1 cellular context compared by ENCODE assay signal in genomic region chr5:39470021-39470420, GRCh38.
TF ChIP-seq lines count a peak whose summit lies in the region.

No MANE protein-coding gene starts in this region.

TF ChIP-seq in HepG2, 621 proteins besides CTCF, POLR2A, EP300 and RAD21:
- TF ChIP-seq ZNF761 (CRISPR knock-in tag; conservative IDR thresholded peaks at IDR 0.05) (no peak), ZNF292 (CRISPR knock-in tag; IDR thresholded peaks at IDR 0.05; ENCODE audit: borderline replicate concordance, low read depth) (no peak)
- TF ChIP-seq, protein P1, sequence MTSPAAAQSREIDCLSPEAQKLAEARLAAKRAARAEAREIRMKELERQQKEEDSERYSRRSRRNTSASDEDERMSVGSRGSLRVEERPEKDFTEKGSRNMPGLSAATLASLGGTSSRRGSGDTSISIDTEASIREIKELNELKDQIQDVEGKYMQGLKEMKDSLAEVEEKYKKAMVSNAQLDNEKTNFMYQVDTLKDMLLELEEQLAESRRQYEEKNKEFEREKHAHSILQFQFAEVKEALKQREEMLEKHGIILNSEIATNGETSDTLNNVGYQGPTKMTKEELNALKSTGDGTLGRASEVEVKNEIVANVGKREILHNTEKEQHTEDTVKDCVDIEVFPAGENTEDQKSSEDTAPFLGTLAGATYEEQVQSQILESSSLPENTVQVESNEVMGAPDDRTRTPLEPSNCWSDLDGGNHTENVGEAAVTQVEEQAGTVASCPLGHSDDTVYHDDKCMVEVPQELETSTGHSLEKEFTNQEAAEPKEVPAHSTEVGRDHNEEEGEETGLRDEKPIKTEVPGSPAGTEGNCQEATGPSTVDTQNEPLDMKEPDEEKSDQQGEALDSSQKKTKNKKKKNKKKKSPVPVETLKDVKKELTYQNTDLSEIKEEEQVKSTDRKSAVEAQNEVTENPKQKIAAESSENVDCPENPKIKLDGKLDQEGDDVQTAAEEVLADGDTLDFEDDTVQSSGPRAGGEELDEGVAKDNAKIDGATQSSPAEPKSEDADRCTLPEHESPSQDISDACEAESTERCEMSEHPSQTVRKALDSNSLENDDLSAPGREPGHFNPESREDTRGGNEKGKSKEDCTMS (CRISPR knock-in tag; conservative IDR thresholded peaks at IDR 0.05): no peak
